1 cellular context compared by ENCODE assay signal in genomic region chr9:87569008-87569908, GRCh38.
TF ChIP-seq lines count a peak whose summit lies in the region.

No MANE protein-coding gene starts in this region.

TF ChIP-seq in HepG2, 621 proteins besides CTCF, POLR2A, EP300 and RAD21 (continued from another document and continues in another):
- TF ChIP-seq ATF4 (CRISPR knock-in tag; IDR thresholded peaks at IDR 0.05) (peak in 1 of 2 experiments; percentile 39; a peak in 1 of 4 replicates), ZNF253 (CRISPR knock-in tag; IDR thresholded peaks at IDR 0.05; ENCODE audit: borderline replicate concordance) (no peak), ZNF367 (CRISPR knock-in tag; IDR thresholded peaks at IDR 0.05; ENCODE audit: borderline replicate concordance) (no peak), GPBP1L1 (CRISPR knock-in tag; IDR thresholded peaks at IDR 0.05) (no peak), ZNF510 (CRISPR knock-in tag; IDR thresholded peaks at IDR 0.05; ENCODE audit: low read depth) (no peak), ZNF317 (CRISPR knock-in tag; IDR thresholded peaks at IDR 0.05) (peak; percentile 78), NR2F1 (CRISPR knock-in tag; IDR thresholded peaks at IDR 0.05) (peak in 1 of 2 experiments; percentile 51; a peak in 1 of 4 replicates), NFRKB (IDR thresholded peaks at IDR 0.05) (no peak), ZNF335 (CRISPR knock-in tag; IDR thresholded peaks at IDR 0.05) (no peak; the same call in 1 of the 2 replicates), HNRNPH1 (optimal IDR thresholded peaks at IDR 0.05; ENCODE audit: low read depth, low read length) (no peak), ZC3H4 (CRISPR knock-in tag; IDR thresholded peaks at IDR 0.05; ENCODE audit: borderline replicate concordance) (no peak), AHR (CRISPR knock-in tag; IDR thresholded peaks at IDR 0.05) (no peak), SYNCRIP (IDR thresholded peaks at IDR 0.05; ENCODE audit: insufficient read depth, low read depth, low read length) (no peak), ZNF746 (CRISPR knock-in tag; IDR thresholded peaks at IDR 0.05) (peak; percentile 54; the same call in 1 of the 2 replicates), ZNF547 (CRISPR knock-in tag; IDR thresholded peaks at IDR 0.05) (no peak), ZNF713 (CRISPR knock-in tag; IDR thresholded peaks at IDR 0.05) (no peak), FOXC1 (CRISPR knock-in tag; IDR thresholded peaks at IDR 0.05; ENCODE audit: borderline replicate concordance) (no peak), ZNF207 (IDR thresholded peaks at IDR 0.05; ENCODE audit: borderline replicate concordance) (no peak), MEIS1 (CRISPR knock-in tag; IDR thresholded peaks at IDR 0.05; ENCODE audit: borderline replicate concordance) (no peak), BRF2 (CRISPR knock-in tag; IDR thresholded peaks at IDR 0.05) (no peak), ZFP90 (CRISPR knock-in tag; IDR thresholded peaks at IDR 0.05; ENCODE audit: borderline replicate concordance) (no peak), ZNF891 (CRISPR knock-in tag; IDR thresholded peaks at IDR 0.05) (no peak), GATAD1 (CRISPR knock-in tag; IDR thresholded peaks at IDR 0.05) (peak; percentile 47; the same call in 1 of the 2 replicates), SKI (IDR thresholded peaks at IDR 0.05; ENCODE audit: partially characterized antibody) (peak; percentile 70), GRHL1 (CRISPR knock-in tag; conservative IDR thresholded peaks at IDR 0.05) (no peak), BCLAF1 (IDR thresholded peaks at IDR 0.05) (no peak), ZNF30 (CRISPR knock-in tag; IDR thresholded peaks at IDR 0.05) (no peak), TCF7L2 (IDR thresholded peaks at IDR 0.05; ENCODE audit: low read depth, low read length) (no peak), ZFP41 (CRISPR knock-in tag; IDR thresholded peaks at IDR 0.05; ENCODE audit: borderline replicate concordance) (no peak), PLRG1 (conservative IDR thresholded peaks at IDR 0.05) (no peak), TCF7 (IDR thresholded peaks at IDR 0.05; ENCODE audit: low read depth) (no peak), ZNF138 (CRISPR knock-in tag; IDR thresholded peaks at IDR 0.05; ENCODE audit: low read depth) (no peak), SRSF4 (IDR thresholded peaks at IDR 0.05; ENCODE audit: low read depth, low read length, poor library complexity, severe bottlenecking) (no peak), ZNF350 (CRISPR knock-in tag; IDR thresholded peaks at IDR 0.05; ENCODE audit: borderline replicate concordance, low read depth) (0 out of 2 replicates have a peak, but pooled peaks have one; percentile 27), MAZ (IDR thresholded peaks at IDR 0.05; ENCODE audit: borderline replicate concordance, low read depth, low read length) (no peak), MAZ (CRISPR knock-in tag; IDR thresholded peaks at IDR 0.05; ENCODE audit: low read depth) (no peak), ZNF800 (CRISPR knock-in tag; IDR thresholded peaks at IDR 0.05) (no peak), TOE1 (CRISPR knock-in tag; IDR thresholded peaks at IDR 0.05) (no peak), ZHX2 (IDR thresholded peaks at IDR 0.05; ENCODE audit: low read depth) (no peak), ZHX2 (CRISPR knock-in tag; IDR thresholded peaks at IDR 0.05; ENCODE audit: borderline replicate concordance) (no peak), ZNF446 (CRISPR knock-in tag; IDR thresholded peaks at IDR 0.05) (no peak), HOXD1 (CRISPR knock-in tag; IDR thresholded peaks at IDR 0.05) (no peak; the same call in 1 of the 2 replicates), MLX (CRISPR knock-in tag; IDR thresholded peaks at IDR 0.05) (no peak), SIN3B (IDR thresholded peaks at IDR 0.05; ENCODE audit: low read length) (no peak), CBX1 (IDR thresholded peaks at IDR 0.05; ENCODE audit: low read depth) (peak; percentile 84), SMARCE1 (IDR thresholded peaks at IDR 0.05; ENCODE audit: borderline replicate concordance) (no peak), SMAD3 (CRISPR knock-in tag; IDR thresholded peaks at IDR 0.05) (peak; percentile 54; the same call in 1 of the 2 replicates), ZNF704 (CRISPR knock-in tag; IDR thresholded peaks at IDR 0.05; ENCODE audit: borderline replicate concordance) (no peak), ZSCAN22 (CRISPR knock-in tag; IDR thresholded peaks at IDR 0.05) (no peak; the same call in 1 of the 2 replicates), PTBP1 (IDR thresholded peaks at IDR 0.05; ENCODE audit: low read depth, low read length, poor library complexity, severe bottlenecking) (no peak), ATAD3A (CRISPR knock-in tag; IDR thresholded peaks at IDR 0.05) (no peak), SNAI1 (CRISPR knock-in tag; IDR thresholded peaks at IDR 0.05; ENCODE audit: borderline replicate concordance) (no peak)
